8 cellular contexts compared by ENCODE assay signal in the genomic region with DNA sequence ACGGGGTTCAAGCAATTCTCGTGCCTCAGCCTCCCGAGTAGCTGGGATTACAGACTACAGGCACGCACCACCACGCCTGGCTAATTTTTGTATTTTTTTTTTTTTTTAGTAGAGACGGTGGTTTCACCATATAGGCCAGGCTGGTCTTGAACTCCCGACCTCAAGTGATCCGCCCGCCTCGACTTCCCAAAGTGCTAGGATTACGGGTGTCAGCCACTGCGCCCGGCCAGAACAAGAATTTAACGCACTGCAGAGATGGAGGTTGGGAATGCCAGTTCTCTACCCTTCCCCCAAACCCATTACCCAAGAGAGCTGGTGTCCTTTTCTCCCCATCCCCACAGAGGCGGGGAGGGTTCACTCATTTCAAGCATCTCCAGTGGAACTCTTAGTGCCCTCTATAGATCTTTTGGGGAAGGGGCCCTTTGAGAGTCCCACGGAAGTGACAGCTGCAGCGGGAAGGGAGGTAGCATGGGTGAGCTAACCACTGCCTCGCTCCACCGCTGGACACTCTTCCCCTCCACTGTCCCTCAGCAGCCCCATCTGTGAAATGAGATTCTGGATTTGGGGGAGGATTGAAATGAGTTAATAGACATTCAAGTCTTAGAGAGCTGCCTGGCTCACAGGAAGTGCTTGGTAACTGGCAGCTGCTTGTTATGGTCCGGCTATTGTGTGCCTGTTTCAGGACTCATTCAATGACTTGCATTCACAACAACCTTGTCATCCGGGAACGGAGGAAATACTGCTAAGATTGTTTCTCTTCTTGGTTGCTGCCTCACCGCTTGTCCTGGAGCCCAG. TPM values are rescaled to one million over a fixed set of nuclear protein-coding genes. Genes with fewer than 3 reads are reported as not detected.
A peak's percentile ranks its signal among the peaks of the same experiment; 100 is the strongest.
DNase-seq lines count a peak whose midpoint lies in the region; ATAC-seq and TF ChIP-seq lines count a peak whose summit lies in the region.

No MANE protein-coding gene starts in this region.

- no peak for ATAC-seq in right cardiac atrium
- ATAC-seq in heart left ventricle, result no peak
- no peak for ATAC-seq in upper lobe of right lung
- no peak for ATAC-seq in GM18870 (IDR thresholded peaks at IDR 0.05; ENCODE audit: unreplicated experiment)
- no peak for ATAC-seq in HG03135 (IDR thresholded peaks at IDR 0.05; ENCODE audit: unreplicated experiment)

- peak overlapping the region; percentile 94 for H3K27ac Mint-ChIP-seq in activated T-helper 1 cell treated with anti-CD3 and anti-CD28 coated beads, Interleukin-12 subunit alpha, Interleukin-12 subunit beta, Interleukin-2, Interleukin-4 antibody, amounts not matched to agents 30 ng/mL and 10 ng/mL and 1 ng/mL, durations not matched to agents 14 hours and 24 hours and 36 hours

- H3K9me3 ChIP-seq in right cardiac atrium (ENCODE audit: control insufficient read depth, low read length) (no peaks in the 10 kb centered on the region), heart left ventricle (no peaks in the 10 kb centered on the region), upper lobe of right lung (no peaks in the 10 kb centered on the region)

- peak overlapping the region; percentile 22 for H3K4me3 Mint-ChIP-seq in activated T-helper 1 cell treated with anti-CD3 and anti-CD28 coated beads, Interleukin-12 subunit alpha, Interleukin-12 subunit beta, Interleukin-2, Interleukin-4 antibody, amounts not matched to agents 30 ng/mL and 10 ng/mL and 1 ng/mL, durations not matched to agents 14 hours and 24 hours and 36 hours

- H3K4me1 Mint-ChIP-seq in activated T-helper 1 cell treated with anti-CD3 and anti-CD28 coated beads, Interleukin-12 subunit alpha, Interleukin-12 subunit beta, Interleukin-2, Interleukin-4 antibody, amounts not matched to agents 30 ng/mL and 10 ng/mL and 1 ng/mL, durations not matched to agents 14 hours and 24 hours and 36 hours (ENCODE audit: low read depth), result peaks cover 52% of the 10 kb centered on the region

- H3K4me1 ChIP-seq in right cardiac atrium (ENCODE audit: control insufficient read depth, insufficient read depth, low read length) (peaks cover 1% of the 10 kb centered on the region), heart left ventricle (peaks cover 0 to 46% (median 13%) of the 10 kb centered on the region in 12 donors), upper lobe of right lung (peaks cover 32% of the 10 kb centered on the region)

- TF ChIP-seq POLR2A in heart left ventricle (IDR thresholded peaks at IDR 0.05), result no peak

- 82% methylated on average over 23 of the region's 23 CpGs for WGBS in right cardiac atrium
- 78 to 83% (median 82%) methylated on average over 23 of the region's 23 CpGs for WGBS in heart left ventricle, 4 donors

- H3K27me3 Mint-ChIP-seq in activated T-helper 1 cell treated with anti-CD3 and anti-CD28 coated beads, Interleukin-12 subunit alpha, Interleukin-12 subunit beta, Interleukin-2, Interleukin-4 antibody, amounts not matched to agents 30 ng/mL and 10 ng/mL and 1 ng/mL, durations not matched to agents 14 hours and 24 hours and 36 hours (ENCODE audit: insufficient read depth), result no peaks in the 10 kb centered on the region

- peaks cover 6% of the 10 kb centered on the region for H3K36me3 Mint-ChIP-seq in activated T-helper 1 cell treated with anti-CD3 and anti-CD28 coated beads, Interleukin-12 subunit alpha, Interleukin-12 subunit beta, Interleukin-2, Interleukin-4 antibody, amounts not matched to agents 30 ng/mL and 10 ng/mL and 1 ng/mL, durations not matched to agents 14 hours and 24 hours and 36 hours (ENCODE audit: low read depth)

- TF ChIP-seq CTCF in heart left ventricle (IDR thresholded peaks at IDR 0.05) (no peak), upper lobe of right lung (IDR thresholded peaks at IDR 0.05) (no peak)

- intact Hi-C loops in right cardiac atrium (cut with DNase I) (no loop called here), heart left ventricle (cut with DNase I) (no loop called here), upper lobe of right lung (cut with DNase I) (no loop called here)
- intact Hi-C loops in activated T-helper 1 cell treated with anti-CD3 and anti-CD28 coated beads, Interleukin-12 subunit alpha, Interleukin-12 subunit beta, Interleukin-2, Interleukin-4 antibody, amounts not matched to agents 30 ng/mL and 10 ng/mL and 1 ng/mL, durations not matched to agents 14 hours and 24 hours and 36 hours (cut with micrococcal nuclease), result loop anchor here (10.0 kb wide), 1 partner anchor 243 kb away; the partner anchor contains the start of gene RHBDF2

- DNase-seq in right cardiac atrium (peak in 2 of 3 donors; percentile 1 to 22), heart left ventricle (no peak), medulla oblongata (ENCODE audit: extremely low spot score) (peak; percentile 75), upper lobe of right lung (no peak), HT-29 (ENCODE audit: low spot score) (no peak)
- DNase-seq in activated T-helper 1 cell treated with anti-CD3 and anti-CD28 coated beads, Interleukin-12 subunit alpha, Interleukin-12 subunit beta, Interleukin-2, Interleukin-4 antibody, amounts not matched to agents 30 ng/mL and 10 ng/mL and 1 ng/mL, durations not matched to agents 14 hours and 24 hours and 36 hours (ENCODE audit: low spot score), result no peak

- H3K36me3 ChIP-seq in heart left ventricle (no peaks in the 10 kb centered on the region), upper lobe of right lung (no peaks in the 10 kb centered on the region)

- H3K9me3 Mint-ChIP-seq in activated T-helper 1 cell treated with anti-CD3 and anti-CD28 coated beads, Interleukin-12 subunit alpha, Interleukin-12 subunit beta, Interleukin-2, Interleukin-4 antibody, amounts not matched to agents 30 ng/mL and 10 ng/mL and 1 ng/mL, durations not matched to agents 14 hours and 24 hours and 36 hours, result peaks cover 3% of the 10 kb centered on the region

- no peak overlapping the region for H3K4me3 ChIP-seq in right cardiac atrium (ENCODE audit: low read length)
- no peak overlapping the region for H3K4me3 ChIP-seq in heart left ventricle
- no peak overlapping the region for H3K4me3 ChIP-seq in upper lobe of right lung

- H3K27ac ChIP-seq in right cardiac atrium (ENCODE audit: low read length), result no peak overlapping the region
- peak overlapping the region in 6 of 12 donors; percentile 10 to 53 (median 36) for H3K27ac ChIP-seq in heart left ventricle
- peak overlapping the region; percentile 81 for H3K27ac ChIP-seq in upper lobe of right lung

- no peaks in the 10 kb centered on the region for H3K27me3 ChIP-seq in right cardiac atrium (ENCODE audit: control insufficient read depth, insufficient read depth)
- H3K27me3 ChIP-seq in heart left ventricle, result no peaks in the 10 kb centered on the region
- H3K27me3 ChIP-seq in upper lobe of right lung, result no peaks in the 10 kb centered on the region

RNA-seq across cellular contexts. Expression of gene UBALD2, which starts 3.5 kb away (rescaled TPM):
- 10 to 100 TPM; 19.8 to 28.9 (median 24.5) TPM for total RNA-seq in right cardiac atrium
- polyA plus RNA-seq in right cardiac atrium, result 19.5 TPM
- total RNA-seq in heart left ventricle, result 10 to 100 TPM in 8 of 9 donors, 1 to 10 TPM in 1; 8.5 to 49.8 (median 24.5) TPM
- polyA plus RNA-seq in heart left ventricle, result 10 to 100 TPM; 12.5 to 18.5 TPM
- total RNA-seq in activated T-helper 1 cell treated with anti-CD3 and anti-CD28 coated beads, Interleukin-12 subunit alpha, Interleukin-12 subunit beta, Interleukin-2, Interleukin-4 antibody, amounts not matched to agents 30 ng/mL and 10 ng/mL and 1 ng/mL, durations not matched to agents 14 hours and 24 hours and 36 hours, result 206 and 217 TPM in 2 replicates
- 56.7 TPM for total RNA-seq in upper lobe of right lung
- total RNA-seq in HT-29 (2014; rRNA removed; shearing (Covaris generic)), result 63.7 and 72.5 TPM in 2 replicates

RNA-seq across cellular contexts. Expression of gene RNF157, which starts 21.3 kb away (rescaled TPM):
- total RNA-seq in right cardiac atrium, result 10 to 100 TPM; 10.2 to 18.8 (median 13.9) TPM
- 12.1 TPM for polyA plus RNA-seq in right cardiac atrium
- total RNA-seq in heart left ventricle, result 1 to 10 TPM; 3.9 to 7.4 (median 5.2) TPM
- 1 to 10 TPM; 3.6 to 5.5 TPM for polyA plus RNA-seq in heart left ventricle
- 50.4 and 51.7 TPM in 2 replicates for total RNA-seq in activated T-helper 1 cell treated with anti-CD3 and anti-CD28 coated beads, Interleukin-12 subunit alpha, Interleukin-12 subunit beta, Interleukin-2, Interleukin-4 antibody, amounts not matched to agents 30 ng/mL and 10 ng/mL and 1 ng/mL, durations not matched to agents 14 hours and 24 hours and 36 hours
- 3.8 TPM for total RNA-seq in upper lobe of right lung
- 1.3 and 3.9 TPM in 2 replicates for total RNA-seq in HT-29 (2014; rRNA removed; shearing (Covaris generic))

RNA-seq across cellular contexts. Expression of gene QRICH2, which starts 46.5 kb away (rescaled TPM):
- total RNA-seq in right cardiac atrium (1 to 10 TPM; 1.9 to 2.5 (median 2.2) TPM), heart left ventricle (1 to 10 TPM; 1.0 to 2.7 (median 1.6) TPM), upper lobe of right lung (3.4 TPM)
- polyA plus RNA-seq in right cardiac atrium (2.1 TPM), heart left ventricle (1 to 10 TPM; 2.1 to 2.7 TPM)
- 2.7 and 3.3 TPM in 2 replicates for total RNA-seq in activated T-helper 1 cell treated with anti-CD3 and anti-CD28 coated beads, Interleukin-12 subunit alpha, Interleukin-12 subunit beta, Interleukin-2, Interleukin-4 antibody, amounts not matched to agents 30 ng/mL and 10 ng/mL and 1 ng/mL, durations not matched to agents 14 hours and 24 hours and 36 hours
- total RNA-seq in HT-29 (2014; rRNA removed; shearing (Covaris generic)), result 0.05 and 0.18 TPM in 2 replicates

Comparison
In these comparisons a context has a peak if more than half of its experiments do, and no peak if none do; other contexts are left out.
1. DNase-seq: peak in right cardiac atrium (2 of 3) and medulla oblongata (single experiment); none in heart left ventricle (0 of 5), activated T-helper 1 cell treated with anti-CD3 and anti-CD28 coated beads, Interleukin-12 subunit alpha, Interleukin-12 subunit beta, Interleukin-2, Interleukin-4 antibody, amounts not matched to agents 30 ng/mL and 10 ng/mL and 1 ng/mL, durations not matched to agents 14 hours and 24 hours and 36 hours (single experiment), upper lobe of right lung (single experiment) and HT-29 (single experiment).